In the genomic region with DNA sequence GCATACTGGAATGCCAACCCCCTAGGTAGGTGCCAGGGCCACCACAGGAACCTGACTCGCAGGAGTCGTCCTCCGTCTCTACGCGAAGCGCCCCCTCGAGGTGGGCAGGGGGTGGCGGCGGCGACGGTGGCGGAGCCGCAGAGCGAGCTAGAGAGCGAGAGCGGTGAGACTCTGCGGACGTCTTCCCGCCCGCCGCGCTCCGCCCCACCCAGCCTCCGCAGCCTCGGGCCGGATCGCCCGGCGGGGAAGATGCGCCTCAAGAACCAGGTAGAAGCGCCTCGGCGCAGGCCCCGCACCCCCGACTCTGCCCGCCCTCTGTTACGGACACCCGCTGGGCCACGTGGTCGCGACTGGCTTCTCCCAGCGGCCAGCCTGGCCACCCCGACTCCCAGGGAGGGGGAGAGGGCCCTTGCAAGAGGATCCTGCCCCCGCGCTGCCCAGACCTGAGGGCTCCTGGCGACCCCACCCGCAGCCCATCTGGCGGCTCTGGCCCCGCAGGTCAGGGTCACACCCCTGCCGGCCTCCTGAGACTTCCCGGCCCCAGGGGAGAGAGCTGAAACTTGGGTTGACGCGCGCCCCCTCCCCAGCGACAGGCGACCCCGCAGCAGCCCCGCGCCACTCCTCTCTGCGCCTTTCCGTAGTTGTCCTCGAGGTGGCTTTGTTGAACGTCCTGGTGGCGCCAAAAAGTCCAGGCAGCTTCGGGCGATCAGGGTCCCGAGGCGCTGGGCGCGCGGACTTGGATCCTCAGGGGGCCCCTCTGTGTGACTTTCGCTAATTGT, we compare ENCODE assay signal across 12 cellular contexts. TPM values are rescaled to one million over a fixed set of nuclear protein-coding genes. Genes with fewer than 3 reads are reported as not detected.
DNase-seq lines count a peak whose midpoint lies in the region; ATAC-seq, FAIRE-seq and TF ChIP-seq lines count a peak whose summit lies in the region.
"Had no signal": no experiment of that assay in that cellular context is flagged by ENCODE, and none has a peak within 500 bp of the region (broad histone marks: within the 10 kb centered on the region; RNA-seq: fewer than 3 reads in every experiment).

No MANE protein-coding gene starts in this region.

- TF ChIP-seq CTCF in A549 (IDR thresholded peaks at IDR 0.05) (0 out of 3 replicates have a peak, but pooled peaks have one; percentile 12), HFF-Myc (IDR thresholded peaks at IDR 0.05; ENCODE audit: low read depth, low read length, missing control alignments) (peak; percentile 29), dorsolateral prefrontal cortex (IDR thresholded peaks at IDR 0.05 in 54 of 56, conservative IDR thresholded peaks at IDR 0.05 in 2 of 56; ENCODE audit: low read depth in 1 of 56, partially characterized antibody in 56 of 56) (peak in 51 of 56 donors; percentile 19 to 68 (median 44))

- peak overlapping the region; percentile 73 for H3K4me2 ChIP-seq in A549

- POLR2A ChIA-PET in A549 (lab: Yijun Ruan, JAX): no interaction called here

- DNase-seq in A549 (ENCODE audit: low read depth in 1 of 2, low spot score in 1 of 2): peak in 1 of 2 experiments; percentile 19
- DNase-seq in HFF-Myc (ENCODE audit: extremely low read depth, low read depth): no peak
- DNase-seq in dorsolateral prefrontal cortex: peak in 9 of 10 donors; percentile 4 to 74 (median 51)
- DNase-seq in left lobe of liver (ENCODE audit: low spot score): no peak
- DNase-seq in NCI-H1105 (lab: John Stamatoyannopoulos, UW): no peak
- no peak for DNase-seq in RPMI8226
- DNase-seq: NCI-H1930, T1000, uterus had no signal

- no peaks in the 10 kb centered on the region for H3K4me1 ChIP-seq in A549
- H3K4me1 ChIP-seq: uterus had no signal

- WGBS in A549 (ENCODE audit: missing lambda C conversion rate): 7% methylated on average over 11 of the region's 72 CpGs

- intact Hi-C loops in dorsolateral prefrontal cortex (cut with DNase I): no loop called here

- H3K27ac ChIP-seq in A549 (0 out of 6 replicates have a peak overlapping the region, but pooled peaks of 1 of the 2 experiments have one; percentile 35), dorsolateral prefrontal cortex (peak overlapping the region in 15 of 59 donors; percentile 1 to 61 (median 31))
- H3K27ac ChIP-seq: uterus had no signal

- CTCF ChIA-PET in A549 (lab: Yijun Ruan, JAX): interaction anchor here (0.6 to 1.6 kb wide), 5 partner anchors 11 to 110 kb away, joined by 3 to 6 read pairs (median 3); no protein-coding TSS in a partner anchor

- ATAC-seq in A549: peak; percentile 81 to 88
- peak; percentile 56 for ATAC-seq in left lobe of liver
- no peak for ATAC-seq in GM21515 (IDR thresholded peaks at IDR 0.05; ENCODE audit: unreplicated experiment)
- ATAC-seq in HG03571 (IDR thresholded peaks at IDR 0.05; ENCODE audit: unreplicated experiment): no peak

- FAIRE-seq in A549 (lab: Jason Lieb, UNC): no peak
- FAIRE-seq: islet of Langerhans had no signal

- no peak for TF ChIP-seq EP300 in A549 (IDR thresholded peaks at IDR 0.05)

- TF ChIP-seq RAD21 in A549 (conservative IDR thresholded peaks at IDR 0.05 in 1 of 2, IDR thresholded peaks at IDR 0.05 in 1 of 2): no peak

- no peaks in the 10 kb centered on the region for H3K9me3 ChIP-seq in A549
- H3K9me3 ChIP-seq: uterus had no signal

- H3K4me3 ChIP-seq in A549 (peak overlapping the region; percentile 34), HFF-Myc (replicated peaks; ENCODE audit: low read depth, low read length) (no peak overlapping the region), dorsolateral prefrontal cortex (peak overlapping the region in 58 of 59 donors; percentile 28 to 69 (median 54))
- H3K4me3 ChIP-seq: uterus had no signal

- H3K27me3 ChIP-seq in dorsolateral prefrontal cortex: peaks cover 0 to 51% (median 9%) of the 10 kb centered on the region in 45 donors

- TF ChIP-seq POLR2A in A549 (IDR thresholded peaks at IDR 0.05; ENCODE audit: low read length): no peak

TF ChIP-seq in A549, 52 proteins besides CTCF, POLR2A, EP300 and RAD21:
- no peak for TF ChIP-seq EHF (CRISPR knock-in tag; IDR thresholded peaks at IDR 0.05)
- TF ChIP-seq, protein P1, sequence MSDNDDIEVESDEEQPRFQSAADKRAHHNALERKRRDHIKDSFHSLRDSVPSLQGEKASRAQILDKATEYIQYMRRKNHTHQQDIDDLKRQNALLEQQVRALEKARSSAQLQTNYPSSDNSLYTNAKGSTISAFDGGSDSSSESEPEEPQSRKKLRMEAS (IDR thresholded peaks at IDR 0.05): 0 out of 2 replicates have a peak, but pooled peaks have one; percentile 22

RNA-seq across cellular contexts. Expression of a gene that starts 24.4 kb away (rescaled TPM):
- polyA plus RNA-seq in A549 (2011; rRNA removed) (not detected in 2 replicates), A549 (2017; fragmentation: RNase III; extraction: RNeasy Plus Mini Kit Qiagen cat#74134 plus additional on column Dnase treatment) (not detected in 3 replicates)
- polyA plus RNA-seq in A549 (2012; cell fraction: cytosol; rRNA removed): not detected in 2 replicates
- polyA plus RNA-seq in A549 (2012; cell fraction: nucleus; rRNA removed): not detected in 2 replicates
- polyA minus RNA-seq in A549 (2011; rRNA and poly(A)+ RNA removed): 0.17 and 0.54 TPM in 2 replicates
- total RNA-seq in dorsolateral prefrontal cortex (10 to 100 TPM in 119 of 120 experiments, 1 to 10 TPM in 1; 6.9 to 51.2 (median 32.6) TPM), left lobe of liver (2.2 TPM)

Comparison
In these comparisons a context has a peak if more than half of its experiments do, and no peak if none do; other contexts are left out.
1. ATAC-seq: peak in A549 (2 of 2) and left lobe of liver (single experiment); none in GM21515 (single experiment) and HG03571 (single experiment).
2. DNase-seq: peak in dorsolateral prefrontal cortex (9 of 10); none in HFF-Myc (single experiment), left lobe of liver (single experiment), NCI-H1105 (single experiment) and RPMI8226 (single experiment).
3. Peak in every context shown above with its lines, with median percentiles within 50 percentile points of each other: CTCF ChIP-seq.